ENCODE assay signal across 9 cellular contexts in genomic region chr22:35539487-35539886, GRCh38. TPM values are rescaled to one million over a fixed set of nuclear protein-coding genes. Genes with fewer than 3 reads are reported as not detected.
DNase-seq lines count a peak whose midpoint lies in the region; ATAC-seq, FAIRE-seq and TF ChIP-seq lines count a peak whose summit lies in the region.
"Had no signal": no experiment of that assay in that cellular context is flagged by ENCODE, and none has a peak within 500 bp of the region (broad histone marks: within the 10 kb centered on the region; RNA-seq: fewer than 3 reads in every experiment).

No MANE protein-coding gene starts in this region.

- H3K9ac ChIP-seq in GM23248 (peak overlapping the region; percentile 57; the same call in 1 of the 2 replicates), OCI-LY1 (ENCODE audit: low read length) (peak overlapping the region; percentile 62; the same call in 1 of the 2 replicates), endothelial cell of umbilical vein (replicated peaks; ENCODE audit: extremely low read depth, insufficient read depth, low read length) (no peak overlapping the region)

- ATAC-seq in gastrocnemius medialis (peak in 1 of 2 donors; percentile 10), GM19328 (IDR thresholded peaks at IDR 0.05; ENCODE audit: unreplicated experiment) (no peak)

- POLR2A ChIA-PET in endothelial cell of umbilical vein (lab: Charles Lee), result no interaction called here

- CTCF ChIA-PET in endothelial cell of umbilical vein (lab: Charles Lee), result interaction anchor here (0.8 to 2.0 kb wide), 5 partner anchors 13 to 108 kb away, joined by 3 to 4 read pairs (median 3); no protein-coding TSS in a partner anchor

- TF ChIP-seq POLR2A in endothelial cell of umbilical vein (IDR thresholded peaks at IDR 0.05; ENCODE audit: low read depth, low read length) (no peak), gastrocnemius medialis (IDR thresholded peaks at IDR 0.05) (no peak)

- peak overlapping the region; percentile 77; the same call in 1 of the 2 replicates for H3K4me3 ChIP-seq in GM23248
- peak overlapping the region; percentile 64 for H3K4me3 ChIP-seq in OCI-LY1 (ENCODE audit: low read depth, low read length, poor library complexity, severe bottlenecking)
- no peak overlapping the region for H3K4me3 ChIP-seq in endothelial cell of umbilical vein (replicated peaks in 1 of 3; ENCODE audit: insufficient read depth in 1 of 3, low read depth in 1 of 3, low read length in 3 of 3)
- peak overlapping the region; percentile 55 to 72 (median 56) for H3K4me3 ChIP-seq in gastrocnemius medialis

- H3K9me3 ChIP-seq in GM23248 (ENCODE audit: low read depth) (no peaks in the 10 kb centered on the region), OCI-LY1 (ENCODE audit: low read length) (no peaks in the 10 kb centered on the region), endothelial cell of umbilical vein (replicated peaks; ENCODE audit: control insufficient read depth, insufficient read depth, low read length) (no peaks in the 10 kb centered on the region), gastrocnemius medialis (no peaks in the 10 kb centered on the region)

- H3K4me1 ChIP-seq in GM23248 (ENCODE audit: insufficient read depth), result peaks cover 12% of the 10 kb centered on the region; the same call in 1 of the 2 replicates
- peaks cover 28% of the 10 kb centered on the region for H3K4me1 ChIP-seq in OCI-LY1 (ENCODE audit: insufficient read depth, low read length, severe bottlenecking)
- peaks cover 14% of the 10 kb centered on the region for H3K4me1 ChIP-seq in endothelial cell of umbilical vein (ENCODE audit: control insufficient read depth, extremely low read depth, insufficient read depth, low read length)
- peaks cover 27 to 30% of the 10 kb centered on the region in 2 donors for H3K4me1 ChIP-seq in gastrocnemius medialis

- H2AFZ ChIP-seq in GM23248 (no peak overlapping the region), OCI-LY1 (ENCODE audit: low read length) (no peak overlapping the region), endothelial cell of umbilical vein (ENCODE audit: low read depth, low read length) (peak overlapping the region; percentile 92)

- H3K9me2 ChIP-seq in GM23248 (ENCODE audit: insufficient read depth) (no peaks in the 10 kb centered on the region), OCI-LY1 (ENCODE audit: low read depth, low read length) (no peaks in the 10 kb centered on the region)

- no peaks in the 10 kb centered on the region for H3K36me3 ChIP-seq in GM23248 (ENCODE audit: low read depth)
- no peaks in the 10 kb centered on the region for H3K36me3 ChIP-seq in OCI-LY1 (ENCODE audit: insufficient read depth, low read length)
- H3K36me3 ChIP-seq in endothelial cell of umbilical vein (ENCODE audit: control insufficient read depth in 2 of 2, extremely low read depth in 1 of 2, insufficient read depth in 2 of 2, low read length in 2 of 2), result no peaks in the 10 kb centered on the region
- no peaks in the 10 kb centered on the region for H3K36me3 ChIP-seq in gastrocnemius medialis

- no peaks in the 10 kb centered on the region for H3F3A ChIP-seq in GM23248 (ENCODE audit: insufficient read depth)
- H3F3A ChIP-seq in OCI-LY1 (ENCODE audit: insufficient read depth, low read length), result no peaks in the 10 kb centered on the region

- H3K27me3 ChIP-seq in GM23248 (replicated peaks; ENCODE audit: insufficient read depth) (no peaks in the 10 kb centered on the region), OCI-LY1 (ENCODE audit: insufficient read depth, low read length) (peaks cover 4% of the 10 kb centered on the region), endothelial cell of umbilical vein (ENCODE audit: control insufficient read depth in 2 of 2, insufficient read depth in 2 of 2, low read length in 2 of 2) (peaks cover 24 to 26% of the 10 kb centered on the region in 2 experiments), gastrocnemius medialis (no peaks in the 10 kb centered on the region)

- no peak for FAIRE-seq in endothelial cell of umbilical vein (lab: Jason Lieb, UNC)
- no peak for FAIRE-seq in HTR-8/SVneo (lab: Jason Lieb, UNC)
- FAIRE-seq: TTC549 had no signal

- H4K20me1 ChIP-seq in GM23248 (ENCODE audit: insufficient read depth) (no peaks in the 10 kb centered on the region), OCI-LY1 (ENCODE audit: insufficient read depth, low read length) (no peaks in the 10 kb centered on the region), endothelial cell of umbilical vein (replicated peaks; ENCODE audit: control insufficient read depth, extremely low read depth, insufficient read depth, low read length) (no peaks in the 10 kb centered on the region)

- H3K27ac ChIP-seq in GM23248 (no peak overlapping the region), OCI-LY1 (ENCODE audit: low read depth, low read length, poor library complexity, severe bottlenecking) (no peak overlapping the region), endothelial cell of umbilical vein (ENCODE audit: insufficient read depth, low read depth, low read length) (no peak overlapping the region), gastrocnemius medialis (peak overlapping the region; percentile 85 to 96 (median 90))

- TF ChIP-seq CTCF in OCI-LY1 (IDR thresholded peaks at IDR 0.05; ENCODE audit: low read length) (no peak), endothelial cell of umbilical vein (IDR thresholded peaks at IDR 0.05; ENCODE audit: extremely low read depth in 1 of 2, insufficient read depth in 1 of 2, low read depth in 1 of 2, low read length in 2 of 2) (no peak), gastrocnemius medialis (IDR thresholded peaks at IDR 0.05 in 4 of 5, conservative IDR thresholded peaks at IDR 0.05 in 1 of 5) (no peak)

- WGBS in GM23248 (ENCODE audit: low coverage in 1 of 2, low lambda C conversion rate in 2 of 2, missing lambda C conversion rate in 2 of 2), 2 experiments, result 45% methylated on average over 3 of the region's 3 CpGs

- peaks cover 23% of the 10 kb centered on the region for H3K79me2 ChIP-seq in GM23248 (ENCODE audit: insufficient read depth)
- H3K79me2 ChIP-seq in OCI-LY1 (ENCODE audit: insufficient read depth, low read length), result no peaks in the 10 kb centered on the region
- no peaks in the 10 kb centered on the region for H3K79me2 ChIP-seq in endothelial cell of umbilical vein (ENCODE audit: control insufficient read depth, insufficient read depth, low read length)

- H3K4me2 ChIP-seq in GM23248 (ENCODE audit: unreplicated experiment), result no peak overlapping the region
- H3K4me2 ChIP-seq in OCI-LY1 (ENCODE audit: low read length), result peak overlapping the region; percentile 93
- H3K4me2 ChIP-seq in endothelial cell of umbilical vein (ENCODE audit: insufficient read depth, low read length), result peak overlapping the region; percentile 78

- dilution Hi-C loops in endothelial cell of umbilical vein (cut with MboI; ENCODE audit: extremely low pct_ligation_motif_present, low sequenced_read_pairs), result no loop called here

- no peaks in the 10 kb centered on the region for H3K9me1 ChIP-seq in endothelial cell of umbilical vein (replicated peaks; ENCODE audit: control insufficient read depth, extremely low read depth, insufficient read depth, low read length)

- DNase-seq in GM23248 (no peak), endothelial cell of umbilical vein (ENCODE audit: low read depth, low spot score) (no peak), gastrocnemius medialis (no peak), hepatic stellate cell (ENCODE audit: low spot score) (no peak), HTR-8/SVneo (ENCODE audit: insufficient read length, low spot score) (no peak), SW480 (ENCODE audit: low spot score) (no peak)

- intact Hi-C loops in endothelial cell of umbilical vein (cut with micrococcal nuclease), result no loop called here
- intact Hi-C loops in gastrocnemius medialis (cut with DNase I; ENCODE audit: low total_unique reads), result no loop called here

- BruUV-seq in endothelial cell of umbilical vein (replicated peaks; lab: Mats Ljungman, UMichigan), result no TSS peak

- in situ Hi-C loops in GM23248 (cut with MboI) (no loop called here), gastrocnemius medialis (cut with MboI; ENCODE audit: low sequenced_read_pairs in 4 of 4) (no loop called here)

TF ChIP-seq in endothelial cell of umbilical vein, 7 proteins besides CTCF, POLR2A, EP300 and RAD21:
- TF ChIP-seq MAX (IDR thresholded peaks at IDR 0.05; ENCODE audit: insufficient read depth, insufficient read length) (no peak), GATA2 (IDR thresholded peaks at IDR 0.05; ENCODE audit: insufficient read depth, insufficient read length, low read depth, low read length) (no peak), JUN (IDR thresholded peaks at IDR 0.05; ENCODE audit: borderline replicate concordance, insufficient read depth, insufficient read length, low read depth) (no peak), FOS (IDR thresholded peaks at IDR 0.05; ENCODE audit: borderline replicate concordance, insufficient read depth, low read length) (no peak), MYC (IDR thresholded peaks at IDR 0.05; ENCODE audit: low read depth, low read length) (no peak), POLR2AphosphoS5 (IDR thresholded peaks at IDR 0.05; ENCODE audit: insufficient read depth, low read depth, low read length) (no peak), EZH2 (IDR thresholded peaks at IDR 0.05; ENCODE audit: borderline replicate concordance, low read depth, low read length, severe bottlenecking) (no peak)

RNA-seq across cellular contexts. Expression of gene RASD2, which starts 1.1 kb away (rescaled TPM):
- total RNA-seq in GM23248 (2014; rRNA removed; shearing (Covaris generic)), result 0.76 and 3.7 TPM in 2 replicates
- polyA plus RNA-seq in GM23248 (2016; fragmentation: Nextera tagmentation; extraction: Ambion mirVana) (1.5 and 1.6 TPM in 2 replicates), endothelial cell of umbilical vein (not detected in 2 replicates)
- total RNA-seq in endothelial cell of umbilical vein (not detected in 2 replicates), gastrocnemius medialis (1 to 10 TPM; 1.8 to 5.4 (median 1.9) TPM)
- 0.01 TPM in 1 of 2 replicates, not detected in the other for polyA plus RNA-seq in endothelial cell of umbilical vein (2011; cell fraction: cytosol; rRNA removed)
- not detected in 2 replicates for polyA plus RNA-seq in endothelial cell of umbilical vein (2011; cell fraction: nucleus; rRNA removed)
- not detected in 2 replicates for polyA plus RNA-seq in endothelial cell of umbilical vein (2012)
- polyA minus RNA-seq in endothelial cell of umbilical vein, result not detected in 2 replicates
- polyA minus RNA-seq in endothelial cell of umbilical vein (2011; cell fraction: cytosol; rRNA and poly(A)+ RNA removed), result not detected
- polyA minus RNA-seq in endothelial cell of umbilical vein (2011; cell fraction: nucleus; rRNA and poly(A)+ RNA removed), result not detected in 2 replicates

Comparison
In these comparisons a context has a peak if more than half of its experiments do, and no peak if none do; other contexts are left out.
1. H3K27ac ChIP-seq: peak in gastrocnemius medialis (4 of 4); none in GM23248 (single experiment), OCI-LY1 (single experiment) and endothelial cell of umbilical vein (single experiment).
2. H3K4me3 ChIP-seq: peak in GM23248 (single experiment), OCI-LY1 (single experiment) and gastrocnemius medialis (4 of 4); none in endothelial cell of umbilical vein (0 of 3).